In the genomic region with DNA sequence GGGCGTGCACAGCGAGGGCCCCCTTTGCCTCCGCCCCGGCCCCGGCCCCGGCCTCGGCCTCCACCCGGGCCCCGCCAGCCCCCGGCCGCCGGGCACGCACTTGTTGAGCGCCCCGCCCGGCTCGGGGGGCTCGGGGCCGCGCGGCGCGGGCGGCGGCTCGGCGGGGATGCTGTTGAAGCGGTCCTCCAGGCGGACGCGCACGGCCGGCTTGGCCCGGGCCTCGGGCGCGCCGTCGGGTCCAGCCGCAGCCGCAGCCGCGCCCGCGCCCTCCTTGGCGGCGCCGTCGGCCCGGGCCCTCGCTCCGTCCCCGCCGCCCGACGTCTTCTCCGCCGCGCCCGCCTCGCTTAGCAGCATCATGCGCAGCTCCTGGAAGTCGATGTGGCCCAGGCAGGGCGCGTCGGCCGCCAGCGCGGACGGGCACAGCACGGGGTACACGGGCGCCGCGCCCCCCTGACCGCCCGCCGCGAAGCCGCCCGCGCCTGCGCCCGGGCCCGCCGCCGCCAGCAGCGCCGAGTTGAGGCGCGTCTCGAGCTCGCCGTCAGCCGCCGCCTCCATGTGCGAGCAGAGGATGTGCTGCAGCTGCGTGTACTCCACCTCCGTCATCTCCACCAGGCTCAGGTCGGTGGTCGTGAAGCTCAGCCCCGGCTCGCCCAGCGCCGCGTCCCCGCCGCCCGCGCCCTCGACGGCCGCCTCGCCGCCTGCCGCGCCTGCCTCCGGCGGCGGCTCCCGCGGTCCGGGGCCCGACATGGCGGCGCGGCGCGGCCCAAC, we compare ENCODE assay signal across 1 cellular context.
TF ChIP-seq lines count a peak whose summit lies in the region.

No MANE protein-coding gene starts in this region.

TF ChIP-seq in endothelial cell of umbilical vein, 7 proteins besides CTCF, POLR2A, EP300 and RAD21:
- TF ChIP-seq POLR2AphosphoS5 (IDR thresholded peaks at IDR 0.05; ENCODE audit: insufficient read depth, low read depth, low read length) (peak; percentile 2), GATA2 (IDR thresholded peaks at IDR 0.05; ENCODE audit: insufficient read depth, insufficient read length, low read depth, low read length) (no peak), FOS (IDR thresholded peaks at IDR 0.05; ENCODE audit: borderline replicate concordance, insufficient read depth, low read length) (no peak), MYC (IDR thresholded peaks at IDR 0.05; ENCODE audit: low read depth, low read length) (no peak), EZH2 (IDR thresholded peaks at IDR 0.05; ENCODE audit: borderline replicate concordance, low read depth, low read length, severe bottlenecking) (no peak), JUN (IDR thresholded peaks at IDR 0.05; ENCODE audit: borderline replicate concordance, insufficient read depth, insufficient read length, low read depth) (no peak)
- TF ChIP-seq, protein P1, sequence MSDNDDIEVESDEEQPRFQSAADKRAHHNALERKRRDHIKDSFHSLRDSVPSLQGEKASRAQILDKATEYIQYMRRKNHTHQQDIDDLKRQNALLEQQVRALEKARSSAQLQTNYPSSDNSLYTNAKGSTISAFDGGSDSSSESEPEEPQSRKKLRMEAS (IDR thresholded peaks at IDR 0.05; ENCODE audit: insufficient read depth, insufficient read length): no peak
